Comparison of ENCODE assay signal across 8 cellular contexts in genomic region chr21:37563641-37564340, GRCh38.
DNase-seq lines count a peak whose midpoint lies in the region; ATAC-seq and TF ChIP-seq lines count a peak whose summit lies in the region.

No MANE protein-coding gene starts in this region.

- no peaks in the 10 kb centered on the region for H3K36me3 ChIP-seq in left lung

- H3K27me3 ChIP-seq in left lung = no peaks in the 10 kb centered on the region

- TF ChIP-seq CTCF in C4-2B (conservative IDR thresholded peaks at IDR 0.05) (peak; percentile 14; the same call in 1 of the 2 replicates), coronary artery (IDR thresholded peaks at IDR 0.05) (no peak), left lung (IDR thresholded peaks at IDR 0.05) (no peak)

- H3K27ac ChIP-seq in C4-2B = peak overlapping the region; percentile 88
- peak overlapping the region; percentile 89 to 91 for H3K27ac ChIP-seq in coronary artery
- H3K27ac ChIP-seq in left lung = peak overlapping the region; percentile 85 to 92

- H3K4me3 ChIP-seq in coronary artery (peak overlapping the region; percentile 80), left lung (peak overlapping the region; percentile 62 to 65)

- ATAC-seq in GM19324 (IDR thresholded peaks at IDR 0.05; ENCODE audit: low FRiP score, unreplicated experiment) (peak; percentile 93), HG03457 (IDR thresholded peaks at IDR 0.05; ENCODE audit: unreplicated experiment) (peak; percentile 76), left lung (peak; percentile 97)

- H3K4me1 ChIP-seq in left lung = peaks cover 6 to 14% of the 10 kb centered on the region in 2 donors

- peaks cover 3% of the 10 kb centered on the region for H3K27me3 Mint-ChIP-seq in activated CD4-positive, alpha-beta T cell treated with anti-CD3 and anti-CD28 coated beads, Interleukin-2, amount 10 ng/mL, durations not matched to agents 7 days and 5 days

- H3K36me3 Mint-ChIP-seq in activated CD4-positive, alpha-beta T cell treated with anti-CD3 and anti-CD28 coated beads, Interleukin-2, amount 10 ng/mL, durations not matched to agents 7 days and 5 days (ENCODE audit: low read depth) = no peaks in the 10 kb centered on the region

- H3K4me1 Mint-ChIP-seq in activated CD4-positive, alpha-beta T cell treated with anti-CD3 and anti-CD28 coated beads, Interleukin-2, amount 10 ng/mL, durations not matched to agents 7 days and 5 days = peaks cover 38% of the 10 kb centered on the region

- DNase-seq in NCI-H510A treated with DMSO at 0.1 percent for 48 hours (lab: John Stamatoyannopoulos, UW) = peak; percentile 93
- DNase-seq in activated CD4-positive, alpha-beta T cell treated with anti-CD3 and anti-CD28 coated beads, Interleukin-2, amount 10 ng/mL, durations not matched to agents 7 days and 5 days = peak; percentile 92
- peak; percentile 95 for DNase-seq in coronary artery (ENCODE audit: low spot score)
- DNase-seq in left lung = peak; percentile 96 to 99
- peak; percentile 91 for DNase-seq in stimulated activated CD4-positive, alpha-beta T cell treated with anti-CD3 and anti-CD28 coated beads, Interleukin-4, amount 100 ng/mL, for 24 hours

- peaks cover under 1% of the 10 kb centered on the region for H3K9me3 Mint-ChIP-seq in activated CD4-positive, alpha-beta T cell treated with anti-CD3 and anti-CD28 coated beads, Interleukin-2, amount 10 ng/mL, durations not matched to agents 7 days and 5 days

- peak overlapping the region; percentile 98 for H3K27ac Mint-ChIP-seq in activated CD4-positive, alpha-beta T cell treated with anti-CD3 and anti-CD28 coated beads, Interleukin-2, amount 10 ng/mL, durations not matched to agents 7 days and 5 days

- CTCF ChIA-PET in activated CD4-positive, alpha-beta T cell treated with anti-CD3 and anti-CD28 coated beads, Interleukin-2, amount 10 ng/mL, durations not matched to agents 7 days and 5 days (lab: Charles Lee) = interaction anchor here (0.6 to 1.8 kb wide), 8 partner anchors 8 to 358 kb away, joined by 3 to 5 read pairs (median 4); no protein-coding TSS in a partner anchor

- POLR2A ChIA-PET in activated CD4-positive, alpha-beta T cell treated with anti-CD3 and anti-CD28 coated beads, Interleukin-2, amount 10 ng/mL, durations not matched to agents 7 days and 5 days (lab: Charles Lee) = interaction anchor here (0.6 to 0.7 kb wide), 3 partner anchors 116 to 317 kb away, joined by 3 to 4 read pairs (median 3); no protein-coding TSS in a partner anchor

- H3K9me3 ChIP-seq in left lung = no peaks in the 10 kb centered on the region

- intact Hi-C loops in left lung (cut with DNase I) = no loop called here

- H3K4me3 Mint-ChIP-seq in activated CD4-positive, alpha-beta T cell treated with anti-CD3 and anti-CD28 coated beads, Interleukin-2, amount 10 ng/mL, durations not matched to agents 7 days and 5 days = peak overlapping the region; percentile 82

Comparison
In these comparisons a context has a peak if more than half of its experiments do, and no peak if none do; other contexts are left out.
1. Peak in every context shown above with its lines: DNase-seq, ATAC-seq, H3K4me3 ChIP-seq and H3K27ac ChIP-seq.